Comparison of ENCODE assay signal across 11 cellular contexts in genomic region chr11:15038963-15039362, GRCh38. TPM values are rescaled to one million over a fixed set of nuclear protein-coding genes. Genes with fewer than 3 reads are reported as not detected.
A peak's percentile ranks its signal among the peaks of the same experiment; 100 is the strongest.
DNase-seq lines count a peak whose midpoint lies in the region; ATAC-seq, FAIRE-seq and TF ChIP-seq lines count a peak whose summit lies in the region.
"Had no signal": no experiment of that assay in that cellular context is flagged by ENCODE, and none has a peak within 500 bp of the region (broad histone marks: within the 10 kb centered on the region; RNA-seq: fewer than 3 reads in every experiment).

No MANE protein-coding gene starts in this region.

- DNase-seq in NCI-H2227 (lab: John Stamatoyannopoulos, UW; ENCODE audit: unreplicated experiment) = peak; percentile 6
- no peak for DNase-seq in NCI-H2227 treated with DMSO at 0.1 percent for 48 hours (lab: John Stamatoyannopoulos, UW)
- peak; percentile 63 for DNase-seq in HCEC 1CT
- DNase-seq in RWPE2 (ENCODE audit: low spot score) = no peak
- no peak for DNase-seq in keratinocyte (ENCODE audit: low read depth, low spot score)
- no peak for DNase-seq in GM19240 (ENCODE audit: insufficient read length, low spot score)
- DNase-seq in C1 segment of cervical spinal cord (lab: John Stamatoyannopoulos, UW) = no peak
- DNase-seq: esophagus squamous epithelium, NCI-H2081 had no signal

- no peak overlapping the region for H3K9ac ChIP-seq in keratinocyte (ENCODE audit: control insufficient read depth, extremely low read depth, insufficient read depth, low read length)
- H3K9ac ChIP-seq: parathyroid adenoma had no signal

- H3K9me1 ChIP-seq in keratinocyte (ENCODE audit: control insufficient read depth, extremely low read depth, insufficient read depth, low read length) = no peaks in the 10 kb centered on the region

- no peak overlapping the region for H3K4me3 ChIP-seq in RWPE2 (ENCODE audit: severe bottlenecking)
- H3K4me3 ChIP-seq in keratinocyte (ENCODE audit: control insufficient read depth in 2 of 3, extremely low read depth in 1 of 3, insufficient read depth in 2 of 3, low read depth in 1 of 3, low read length in 3 of 3) = no peak overlapping the region
- H3K4me3 ChIP-seq: esophagus squamous epithelium had no signal

- H3K79me2 ChIP-seq in keratinocyte (ENCODE audit: control insufficient read depth, insufficient read depth, low read length) = no peaks in the 10 kb centered on the region
- H3K79me2 ChIP-seq: parathyroid adenoma had no signal

- H3K9me3 ChIP-seq in RWPE2 (ENCODE audit: severe bottlenecking) = no peaks in the 10 kb centered on the region
- no peaks in the 10 kb centered on the region for H3K9me3 ChIP-seq in keratinocyte (ENCODE audit: control insufficient read depth, low read depth, low read length)
- H3K9me3 ChIP-seq: esophagus squamous epithelium had no signal

- ATAC-seq in RWPE2 (ENCODE audit: low read depth) (peak; percentile 71), HG03439 (IDR thresholded peaks at IDR 0.05; ENCODE audit: unreplicated experiment) (no peak)

- H3K27me3 ChIP-seq in RWPE2 (ENCODE audit: insufficient read depth, poor library complexity, severe bottlenecking) = no peaks in the 10 kb centered on the region
- peaks cover 6% of the 10 kb centered on the region for H3K27me3 ChIP-seq in keratinocyte (ENCODE audit: control insufficient read depth, extremely low read depth, insufficient read depth, low read length)

- no peak overlapping the region for H3K27ac ChIP-seq in RWPE2 (ENCODE audit: poor library complexity, severe bottlenecking)
- H3K27ac ChIP-seq in keratinocyte (ENCODE audit: control insufficient read depth, insufficient read depth, low read length) = no peak overlapping the region
- H3K27ac ChIP-seq: esophagus squamous epithelium, parathyroid adenoma had no signal

- H3K36me3 ChIP-seq in RWPE2 (ENCODE audit: low read depth) (no peaks in the 10 kb centered on the region), keratinocyte (ENCODE audit: control insufficient read depth in 2 of 2, extremely low read depth in 1 of 2, insufficient read depth in 2 of 2, low read length in 2 of 2) (no peaks in the 10 kb centered on the region)
- H3K36me3 ChIP-seq: esophagus squamous epithelium had no signal

- no peak overlapping the region for H3K4me2 ChIP-seq in keratinocyte (ENCODE audit: control insufficient read depth, extremely low read depth, insufficient read depth, low read depth, low read length)

- no peaks in the 10 kb centered on the region for H4K20me1 ChIP-seq in keratinocyte (ENCODE audit: control insufficient read depth, extremely low read depth, insufficient read depth, low read length)

- FAIRE-seq in keratinocyte (lab: Jason Lieb, UNC) = no peak

- dilution Hi-C loops in keratinocyte (cut with MboI; ENCODE audit: extremely low pct_ligation_motif_present, low sequenced_read_pairs) = no loop called here

- no peak overlapping the region for H2AFZ ChIP-seq in keratinocyte (ENCODE audit: control insufficient read depth, low read length)
- H2AFZ ChIP-seq: parathyroid adenoma had no signal

- H3K4me1 ChIP-seq in RWPE2 (ENCODE audit: insufficient read depth, poor library complexity, severe bottlenecking) = no peaks in the 10 kb centered on the region
- no peaks in the 10 kb centered on the region for H3K4me1 ChIP-seq in keratinocyte (ENCODE audit: control insufficient read depth, extremely low read depth, insufficient read depth, low read length)
- H3K4me1 ChIP-seq: esophagus squamous epithelium, parathyroid adenoma had no signal

- peak; percentile 32 for TF ChIP-seq CTCF in RWPE2 (IDR thresholded peaks at IDR 0.05; ENCODE audit: poor library complexity, severe bottlenecking)
- TF ChIP-seq CTCF in keratinocyte (optimal IDR thresholded peaks at IDR 0.05 in 1 of 3, IDR thresholded peaks at IDR 0.05 in 1 of 3, conservative IDR thresholded peaks at IDR 0.05 in 1 of 3; ENCODE audit: extremely low read depth in 1 of 3, insufficient read depth in 2 of 3, low read length in 3 of 3) = peak; percentile 19 to 60 (median 25)

RNA-seq across cellular contexts. Expression of gene CALCB, which starts 34.4 kb away (rescaled TPM):
- not detected in 3 replicates for polyA plus RNA-seq in keratinocyte
- polyA plus RNA-seq in keratinocyte (2011; ENCODE audit: low read depth) = not detected
- polyA plus RNA-seq in keratinocyte (2011; cell fraction: cytosol; rRNA removed) = not detected in 2 replicates
- polyA plus RNA-seq in keratinocyte (2011; cell fraction: nucleus; rRNA removed) = not detected in 2 replicates
- not detected in 2 replicates for polyA plus RNA-seq in keratinocyte (2012; ENCODE audit: low replicate concordance)
- not detected in 3 replicates for polyA minus RNA-seq in keratinocyte
- polyA minus RNA-seq in keratinocyte (2011; cell fraction: cytosol; rRNA and poly(A)+ RNA removed) = not detected
- polyA minus RNA-seq in keratinocyte (2011; cell fraction: nucleus; rRNA and poly(A)+ RNA removed) = not detected in 2 replicates

Comparison
In these comparisons a context has a peak if more than half of its experiments do, and no peak if none do; other contexts are left out.
1. DNase-seq: peak in NCI-H2227 (single experiment) and HCEC 1CT (single experiment); none in NCI-H2227 treated with DMSO at 0.1 percent for 48 hours (single experiment), RWPE2 (single experiment), keratinocyte (single experiment), GM19240 (single experiment) and C1 segment of cervical spinal cord (0 of 14).